In genomic region chr5:65213921-65214525, GRCh38 we compare ENCODE assay signal across 9 cellular contexts.
DNase-seq lines count a peak whose midpoint lies in the region; ATAC-seq and TF ChIP-seq lines count a peak whose summit lies in the region.
"Had no signal": no experiment of that assay in that cellular context is flagged by ENCODE, and none has a peak within 500 bp of the region (broad histone marks: within the 10 kb centered on the region; RNA-seq: fewer than 3 reads in every experiment).

No MANE protein-coding gene starts in this region.

- no peak overlapping the region for H3K4me2 ChIP-seq in DND-41 (ENCODE audit: insufficient read depth, low read length)
- no peak overlapping the region for H3K4me2 ChIP-seq in mesenchymal stem cell (ENCODE audit: low read length, poor library complexity, severe bottlenecking)

- H3K4me3 ChIP-seq in DND-41 (ENCODE audit: low read depth in 1 of 2, low read length in 2 of 2) (no peak overlapping the region), mesenchymal stem cell (ENCODE audit: insufficient read depth in 1 of 2, low read depth in 1 of 2, low read length in 2 of 2) (no peak overlapping the region), vagina (no peak overlapping the region)

- intact Hi-C loops in activated T-helper 2 cell treated with anti-CD3 and anti-CD28 coated beads, Interferon-gamma antibody, Interleukin-2, Interleukin-4, amounts not matched to agents 10 μg/mL and 5 μg/mL and 100 μg/mL, durations not matched to agents 14 hours and 24 hours and 36 hours (cut with micrococcal nuclease) = no loop called here
- intact Hi-C loops in vagina (cut with DNase I) = no loop called here

- no peaks in the 10 kb centered on the region for H3K79me1 ChIP-seq in mesenchymal stem cell (replicated peaks; ENCODE audit: low read length, poor library complexity, severe bottlenecking)

- ATAC-seq in DND-41 (ENCODE audit: insufficient read depth, low read depth) (peak; percentile 33; the same call in 1 of the 3 replicates), HG03139 (IDR thresholded peaks at IDR 0.05; ENCODE audit: unreplicated experiment) (no peak)

- no peaks in the 10 kb centered on the region for H3K4me1 Mint-ChIP-seq in activated T-helper 2 cell treated with anti-CD3 and anti-CD28 coated beads, Interferon-gamma antibody, Interleukin-2, Interleukin-4, amounts not matched to agents 10 μg/mL and 5 μg/mL and 100 μg/mL, durations not matched to agents 14 hours and 24 hours and 36 hours (ENCODE audit: low read depth)
- H3K4me1 Mint-ChIP-seq: activated naive CD4-positive, alpha-beta T cell treated with anti-CD3 and anti-CD28 coated beads, Interleukin-2, amount 10 ng/mL, durations not matched to agents 7 days and 5 days had no signal

- H3K4me1 ChIP-seq in DND-41 (ENCODE audit: insufficient read depth, low read length) = no peaks in the 10 kb centered on the region
- H3K4me1 ChIP-seq in mesenchymal stem cell (ENCODE audit: control insufficient read depth, insufficient read depth, low read depth, low read length) = no peaks in the 10 kb centered on the region
- no peaks in the 10 kb centered on the region for H3K4me1 ChIP-seq in vagina

- H3K4ac ChIP-seq in mesenchymal stem cell (ENCODE audit: low read depth in 1 of 2, low read length in 2 of 2) = no peak overlapping the region

- H2AFZ ChIP-seq in DND-41 (ENCODE audit: low read depth, low read length) (no peak overlapping the region), mesenchymal stem cell (ENCODE audit: low read depth, low read length) (no peak overlapping the region)

- no peak overlapping the region for H2BK15ac ChIP-seq in mesenchymal stem cell (ENCODE audit: low read depth, poor library complexity, severe bottlenecking)

- H4K91ac ChIP-seq in mesenchymal stem cell (ENCODE audit: low read length) = no peak overlapping the region

- no peaks in the 10 kb centered on the region for H3K79me2 ChIP-seq in DND-41 (ENCODE audit: insufficient read depth, low read length)

- no peaks in the 10 kb centered on the region for H3K36me3 ChIP-seq in DND-41 (ENCODE audit: insufficient read depth, low read length)
- peaks cover 0 to 60% of the 10 kb centered on the region in 2 experiments for H3K36me3 ChIP-seq in mesenchymal stem cell (ENCODE audit: control insufficient read depth in 1 of 2, insufficient read depth in 2 of 2, low read depth in 1 of 2, low read length in 2 of 2)
- H3K36me3 ChIP-seq in vagina = no peaks in the 10 kb centered on the region

- H2AK5ac ChIP-seq in mesenchymal stem cell (ENCODE audit: low read length, severe bottlenecking) = no peak overlapping the region

- no peaks in the 10 kb centered on the region for H3K9me3 Mint-ChIP-seq in activated T-helper 2 cell treated with anti-CD3 and anti-CD28 coated beads, Interferon-gamma antibody, Interleukin-2, Interleukin-4, amounts not matched to agents 10 μg/mL and 5 μg/mL and 100 μg/mL, durations not matched to agents 14 hours and 24 hours and 36 hours
- H3K9me3 Mint-ChIP-seq: activated naive CD4-positive, alpha-beta T cell treated with anti-CD3 and anti-CD28 coated beads, Interleukin-2, amount 10 ng/mL, durations not matched to agents 7 days and 5 days had no signal

- DNase-seq in DND-41 (no peak), T47D (ENCODE audit: low read depth in 1 of 2, low spot score in 1 of 2) (peak; percentile 37 to 77), mesenchymal stem cell (peak; percentile 41), NCI-H2107 treated with DMSO at 0.1 percent for 48 hours (lab: John Stamatoyannopoulos, UW; ENCODE audit: unreplicated experiment) (no peak), vagina (ENCODE audit: extremely low spot score in 2 of 2) (no peak)
- DNase-seq in activated T-helper 2 cell treated with anti-CD3 and anti-CD28 coated beads, Interferon-gamma antibody, Interleukin-2, Interleukin-4, amounts not matched to agents 10 μg/mL and 5 μg/mL and 100 μg/mL, durations not matched to agents 14 hours and 24 hours and 36 hours (ENCODE audit: low spot score) = no peak
- DNase-seq: activated naive CD4-positive, alpha-beta T cell treated with anti-CD3 and anti-CD28 coated beads, Interleukin-2, amount 10 ng/mL, durations not matched to agents 7 days and 5 days had no signal

- 97% methylated on average over 3 of the region's 6 CpGs for WGBS in mesenchymal stem cell

- H3K27ac ChIP-seq in DND-41 (ENCODE audit: low read length) = no peak overlapping the region
- H3K27ac ChIP-seq in mesenchymal stem cell (ENCODE audit: low read length, poor library complexity, severe bottlenecking) = no peak overlapping the region
- no peak overlapping the region for H3K27ac ChIP-seq in vagina

- H3K4me3 Mint-ChIP-seq in activated T-helper 2 cell treated with anti-CD3 and anti-CD28 coated beads, Interferon-gamma antibody, Interleukin-2, Interleukin-4, amounts not matched to agents 10 μg/mL and 5 μg/mL and 100 μg/mL, durations not matched to agents 14 hours and 24 hours and 36 hours (ENCODE audit: low read depth) = no peak overlapping the region
- H3K4me3 Mint-ChIP-seq: activated naive CD4-positive, alpha-beta T cell treated with anti-CD3 and anti-CD28 coated beads, Interleukin-2, amount 10 ng/mL, durations not matched to agents 7 days and 5 days had no signal

- H3K27ac Mint-ChIP-seq in activated T-helper 2 cell treated with anti-CD3 and anti-CD28 coated beads, Interferon-gamma antibody, Interleukin-2, Interleukin-4, amounts not matched to agents 10 μg/mL and 5 μg/mL and 100 μg/mL, durations not matched to agents 14 hours and 24 hours and 36 hours = no peak overlapping the region
- H3K27ac Mint-ChIP-seq: activated naive CD4-positive, alpha-beta T cell treated with anti-CD3 and anti-CD28 coated beads, Interleukin-2, amount 10 ng/mL, durations not matched to agents 7 days and 5 days had no signal

- no peaks in the 10 kb centered on the region for H4K20me1 ChIP-seq in DND-41 (ENCODE audit: insufficient read depth, low read length)

- H2BK5ac ChIP-seq in mesenchymal stem cell (ENCODE audit: low read depth, low read length, poor library complexity, severe bottlenecking) = no peak overlapping the region

- H3K36me3 Mint-ChIP-seq in activated T-helper 2 cell treated with anti-CD3 and anti-CD28 coated beads, Interferon-gamma antibody, Interleukin-2, Interleukin-4, amounts not matched to agents 10 μg/mL and 5 μg/mL and 100 μg/mL, durations not matched to agents 14 hours and 24 hours and 36 hours (ENCODE audit: low read depth) = no peaks in the 10 kb centered on the region
- H3K36me3 Mint-ChIP-seq: activated naive CD4-positive, alpha-beta T cell treated with anti-CD3 and anti-CD28 coated beads, Interleukin-2, amount 10 ng/mL, durations not matched to agents 7 days and 5 days had no signal

- peaks cover 6% of the 10 kb centered on the region for H3K27me3 Mint-ChIP-seq in activated T-helper 2 cell treated with anti-CD3 and anti-CD28 coated beads, Interferon-gamma antibody, Interleukin-2, Interleukin-4, amounts not matched to agents 10 μg/mL and 5 μg/mL and 100 μg/mL, durations not matched to agents 14 hours and 24 hours and 36 hours (ENCODE audit: low read depth)
- H3K27me3 Mint-ChIP-seq: activated naive CD4-positive, alpha-beta T cell treated with anti-CD3 and anti-CD28 coated beads, Interleukin-2, amount 10 ng/mL, durations not matched to agents 7 days and 5 days had no signal

- no peak overlapping the region for H3K23ac ChIP-seq in mesenchymal stem cell (ENCODE audit: low read length in 2 of 2)

- H3K18ac ChIP-seq in mesenchymal stem cell (ENCODE audit: low read depth in 1 of 2, low read length in 2 of 2) = no peak overlapping the region

- no peak overlapping the region for H2BK12ac ChIP-seq in mesenchymal stem cell (ENCODE audit: low read length in 2 of 2)

- H2BK120ac ChIP-seq in mesenchymal stem cell (ENCODE audit: low read depth, low read length) = no peak overlapping the region

- TF ChIP-seq CTCF in DND-41 (IDR thresholded peaks at IDR 0.05; ENCODE audit: borderline replicate concordance, extremely low read depth, low read length, poor library complexity, severe bottlenecking) (peak; percentile 58), LNCAP (IDR thresholded peaks at IDR 0.05) (peak; percentile 67), vagina (IDR thresholded peaks at IDR 0.05) (no peak)

- in situ Hi-C loops in T47D (cut with HindIII; ENCODE audit: low pct_unique_long_range_greater_than_20kb, low sequenced_read_pairs) = no loop called here

- no peak overlapping the region for H3K14ac ChIP-seq in mesenchymal stem cell (ENCODE audit: low read length in 2 of 2)

- no peaks in the 10 kb centered on the region for H3K27me3 ChIP-seq in DND-41 (ENCODE audit: insufficient read depth, low read length, poor library complexity)
- no peaks in the 10 kb centered on the region for H3K27me3 ChIP-seq in mesenchymal stem cell (ENCODE audit: control insufficient read depth in 1 of 2, insufficient read depth in 1 of 2, low read length in 2 of 2)
- H3K27me3 ChIP-seq in vagina = no peaks in the 10 kb centered on the region

- H4K8ac ChIP-seq in mesenchymal stem cell (ENCODE audit: low read length) = no peak overlapping the region

- H3K9ac ChIP-seq in DND-41 (ENCODE audit: low read depth, low read length) = no peak overlapping the region
- no peak overlapping the region for H3K9ac ChIP-seq in mesenchymal stem cell (ENCODE audit: low read length)

- no peak for TF ChIP-seq POLR2A in vagina (IDR thresholded peaks at IDR 0.05)

- H3K9me3 ChIP-seq in DND-41 (ENCODE audit: insufficient read depth, low read length, severe bottlenecking) (no peaks in the 10 kb centered on the region), mesenchymal stem cell (ENCODE audit: control insufficient read depth, low read length) (no peaks in the 10 kb centered on the region), vagina (no peaks in the 10 kb centered on the region)

Comparison
In these comparisons a context has a peak if more than half of its experiments do, and no peak if none do; other contexts are left out.
1. DNase-seq: peak in T47D (2 of 2) and mesenchymal stem cell (single experiment); none in DND-41 (single experiment), NCI-H2107 treated with DMSO at 0.1 percent for 48 hours (single experiment), activated T-helper 2 cell treated with anti-CD3 and anti-CD28 coated beads, Interferon-gamma antibody, Interleukin-2, Interleukin-4, amounts not matched to agents 10 μg/mL and 5 μg/mL and 100 μg/mL, durations not matched to agents 14 hours and 24 hours and 36 hours (single experiment) and vagina (0 of 2).
2. CTCF ChIP-seq: peak in DND-41 (single experiment) and LNCAP (single experiment); none in vagina (0 of 3).